ENCODE assay signal across 15 cellular contexts in the genomic region with DNA sequence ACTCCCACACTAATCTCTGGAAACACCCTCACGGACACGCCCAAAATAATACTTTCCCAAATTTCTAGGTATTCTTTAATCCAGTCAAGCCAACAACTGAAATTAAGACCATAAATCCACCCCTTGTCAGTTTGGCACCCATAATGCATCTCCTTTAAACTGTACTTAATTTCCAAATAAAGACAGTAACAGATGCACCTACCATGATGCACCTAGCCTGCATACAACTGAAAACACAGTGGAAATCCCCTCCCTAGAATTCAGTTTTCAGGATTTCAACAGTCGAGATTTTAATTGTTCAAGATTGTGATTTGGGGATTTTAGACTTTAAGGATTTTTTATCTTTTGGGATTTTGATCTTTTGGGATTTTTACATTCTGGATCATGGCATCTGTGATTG. TPM values are rescaled to one million over a fixed set of nuclear protein-coding genes. Genes with fewer than 3 reads are reported as not detected.
DNase-seq lines count a peak whose midpoint lies in the region; ATAC-seq and TF ChIP-seq lines count a peak whose summit lies in the region.
"Had no signal": no experiment of that assay in that cellular context is flagged by ENCODE, and none has a peak within 500 bp of the region (broad histone marks: within the 10 kb centered on the region; RNA-seq: fewer than 3 reads in every experiment).

No MANE protein-coding gene starts in this region.

- TF ChIP-seq CTCF in activated B cell treated with CpG ODN at 0.5 μM for 24 hours (IDR thresholded peaks at IDR 0.05) = no peak

- no peak for ATAC-seq in activated naive CD4-positive, alpha-beta T cell treated with anti-CD3 and anti-CD28 coated beads, Interleukin-2, amount 50 U/mL, for 72 hours
- ATAC-seq in activated B cell treated with CpG ODN at 0.5 μM for 24 hours (ENCODE audit: low read depth) (no peak), memory B cell (ENCODE audit: low read depth) (no peak), HG02884 (IDR thresholded peaks at IDR 0.05; ENCODE audit: unreplicated experiment) (no peak)
- no peak for ATAC-seq in stimulated activated naive CD8-positive, alpha-beta T cell treated with anti-CD3 and anti-CD28 coated beads, Interleukin-15, amount 100 ng/mL, for 72 hours
- ATAC-seq: PC-3 had no signal

- H3K27ac Mint-ChIP-seq in activated naive CD4-positive, alpha-beta T cell treated with anti-CD3 and anti-CD28 coated beads for 36 hours = peak overlapping the region; percentile 9
- H3K27ac Mint-ChIP-seq in activated naive CD4-positive, alpha-beta T cell treated with anti-CD3 and anti-CD28 coated beads, Interleukin-2, amount 50 U/mL, for 72 hours = no peak overlapping the region
- peak overlapping the region; percentile 64 for H3K27ac Mint-ChIP-seq in activated B cell treated with CpG ODN at 0.5 μM for 24 hours
- H3K27ac Mint-ChIP-seq in memory B cell = peak overlapping the region; percentile 76
- no peak overlapping the region for H3K27ac Mint-ChIP-seq in stimulated activated naive CD8-positive, alpha-beta T cell treated with anti-CD3 and anti-CD28 coated beads, Interleukin-15, amount 100 ng/mL, for 72 hours
- H3K27ac Mint-ChIP-seq: CD14-positive monocyte had no signal

- CTCF ChIA-PET in activated naive CD4-positive, alpha-beta T cell treated with anti-CD3 and anti-CD28 coated beads for 36 hours (lab: Charles Lee) = no interaction called here
- CTCF ChIA-PET in activated B cell treated with CpG ODN at 0.5 μM for 24 hours (lab: Charles Lee) = interaction anchor here (1.3 kb wide), 1 partner anchor 18 kb away, joined by 6 read pairs; a partner anchor contains a TSS

- H3K9me3 Mint-ChIP-seq in activated naive CD4-positive, alpha-beta T cell treated with anti-CD3 and anti-CD28 coated beads for 36 hours = peaks cover 7% of the 10 kb centered on the region
- H3K9me3 Mint-ChIP-seq in activated naive CD4-positive, alpha-beta T cell treated with anti-CD3 and anti-CD28 coated beads, Interleukin-2, amount 50 U/mL, for 72 hours = no peaks in the 10 kb centered on the region
- H3K9me3 Mint-ChIP-seq in activated B cell treated with CpG ODN at 0.5 μM for 24 hours = no peaks in the 10 kb centered on the region
- H3K9me3 Mint-ChIP-seq in memory B cell = peaks cover 1% of the 10 kb centered on the region
- H3K9me3 Mint-ChIP-seq in stimulated activated naive CD8-positive, alpha-beta T cell treated with anti-CD3 and anti-CD28 coated beads, Interleukin-15, amount 100 ng/mL, for 72 hours = peaks cover 0 to 8% of the 10 kb centered on the region in 2 donors

- H3K36me3 Mint-ChIP-seq in activated naive CD4-positive, alpha-beta T cell treated with anti-CD3 and anti-CD28 coated beads for 36 hours (ENCODE audit: low read depth) = peaks cover 26% of the 10 kb centered on the region
- peaks cover 0 to 46% of the 10 kb centered on the region in 2 donors for H3K36me3 Mint-ChIP-seq in activated naive CD4-positive, alpha-beta T cell treated with anti-CD3 and anti-CD28 coated beads, Interleukin-2, amount 50 U/mL, for 72 hours
- H3K36me3 Mint-ChIP-seq in activated B cell treated with CpG ODN at 0.5 μM for 24 hours (ENCODE audit: low read depth) (peaks cover 50% of the 10 kb centered on the region), memory B cell (peaks cover 17% of the 10 kb centered on the region)

- no peak for DNase-seq in activated naive CD4-positive, alpha-beta T cell treated with anti-CD3 and anti-CD28 coated beads for 36 hours
- DNase-seq in activated naive CD4-positive, alpha-beta T cell treated with anti-CD3 and anti-CD28 coated beads, Interleukin-2, amount 50 U/mL, for 72 hours (ENCODE audit: low spot score in 2 of 2) = no peak
- DNase-seq in activated B cell treated with CpG ODN at 0.5 μM for 24 hours (no peak), memory B cell (ENCODE audit: low spot score in 2 of 2) (no peak), HuH-7 (ENCODE audit: low spot score) (no peak), activated gamma-delta T cell treated with Interleukin-2 at 50 U/mL for 16 hours (no peak)
- DNase-seq in stimulated activated naive CD8-positive, alpha-beta T cell treated with anti-CD3 and anti-CD28 coated beads, Interleukin-15, amount 100 ng/mL, for 72 hours = no peak
- DNase-seq: KBM-7, NCI-H1436, NCI-H2081, NCI-H510A treated with DMSO at 0.1 percent for 48 hours, NCI-H82, PC-3 had no signal

- POLR2A ChIA-PET in activated B cell treated with CpG ODN at 0.5 μM for 24 hours (lab: Charles Lee) = no interaction called here

- intact Hi-C loops in activated naive CD4-positive, alpha-beta T cell treated with anti-CD3 and anti-CD28 coated beads for 36 hours (cut with micrococcal nuclease) = loop anchor here (1.0 kb wide), 2 partner anchors 8 kb away; no protein-coding TSS in a partner anchor
- intact Hi-C loops in activated B cell treated with CpG ODN at 0.5 μM for 24 hours (cut with micrococcal nuclease) = no loop called here

- peaks cover 51% of the 10 kb centered on the region for H3K4me1 Mint-ChIP-seq in activated naive CD4-positive, alpha-beta T cell treated with anti-CD3 and anti-CD28 coated beads for 36 hours (ENCODE audit: low read depth)
- H3K4me1 Mint-ChIP-seq in activated B cell treated with CpG ODN at 0.5 μM for 24 hours = peaks cover 36% of the 10 kb centered on the region
- peaks cover 16% of the 10 kb centered on the region for H3K4me1 Mint-ChIP-seq in memory B cell
- peaks cover 59% of the 10 kb centered on the region for H3K4me1 Mint-ChIP-seq in stimulated activated naive CD8-positive, alpha-beta T cell treated with anti-CD3 and anti-CD28 coated beads, Interleukin-15, amount 100 ng/mL, for 72 hours
- H3K4me1 Mint-ChIP-seq: CD14-positive monocyte had no signal

- no peak overlapping the region for H3K4me3 Mint-ChIP-seq in activated naive CD4-positive, alpha-beta T cell treated with anti-CD3 and anti-CD28 coated beads for 36 hours
- no peak overlapping the region for H3K4me3 Mint-ChIP-seq in activated B cell treated with CpG ODN at 0.5 μM for 24 hours
- no peak overlapping the region for H3K4me3 Mint-ChIP-seq in memory B cell
- H3K4me3 Mint-ChIP-seq in stimulated activated naive CD8-positive, alpha-beta T cell treated with anti-CD3 and anti-CD28 coated beads, Interleukin-15, amount 100 ng/mL, for 72 hours = peak overlapping the region; percentile 28 to 48
- H3K4me3 Mint-ChIP-seq: CD14-positive monocyte had no signal

- no peaks in the 10 kb centered on the region for H3K27me3 Mint-ChIP-seq in activated naive CD4-positive, alpha-beta T cell treated with anti-CD3 and anti-CD28 coated beads for 36 hours (ENCODE audit: low read depth)
- H3K27me3 Mint-ChIP-seq in activated B cell treated with CpG ODN at 0.5 μM for 24 hours (no peaks in the 10 kb centered on the region), memory B cell (no peaks in the 10 kb centered on the region)
- no peaks in the 10 kb centered on the region for H3K27me3 Mint-ChIP-seq in stimulated activated naive CD8-positive, alpha-beta T cell treated with anti-CD3 and anti-CD28 coated beads, Interleukin-15, amount 100 ng/mL, for 72 hours

RNA-seq across cellular contexts. Expression of a gene that starts 17.1 kb away (rescaled TPM):
- total RNA-seq in activated naive CD4-positive, alpha-beta T cell treated with anti-CD3 and anti-CD28 coated beads for 36 hours = 10 to 100 TPM; 48.9 to 52.8 TPM
- 10 to 100 TPM; 52.0 to 71.9 TPM for total RNA-seq in activated naive CD4-positive, alpha-beta T cell treated with anti-CD3 and anti-CD28 coated beads, Interleukin-2, amount 50 U/mL, for 72 hours
- 67.1 and 68.6 TPM in 2 replicates for total RNA-seq in activated B cell treated with CpG ODN at 0.5 μM for 24 hours

Comparison
In these comparisons a context has a peak if more than half of its experiments do, and no peak if none do; other contexts are left out.
1. H3K27ac Mint-ChIP-seq: peak in activated naive CD4-positive, alpha-beta T cell treated with anti-CD3 and anti-CD28 coated beads for 36 hours (single experiment), activated B cell treated with CpG ODN at 0.5 μM for 24 hours (single experiment) and memory B cell (single experiment); none in activated naive CD4-positive, alpha-beta T cell treated with anti-CD3 and anti-CD28 coated beads, Interleukin-2, amount 50 U/mL, for 72 hours (0 of 2) and stimulated activated naive CD8-positive, alpha-beta T cell treated with anti-CD3 and anti-CD28 coated beads, Interleukin-15, amount 100 ng/mL, for 72 hours (0 of 2).
2. H3K4me3 Mint-ChIP-seq: peak in stimulated activated naive CD8-positive, alpha-beta T cell treated with anti-CD3 and anti-CD28 coated beads, Interleukin-15, amount 100 ng/mL, for 72 hours (2 of 2); none in activated naive CD4-positive, alpha-beta T cell treated with anti-CD3 and anti-CD28 coated beads for 36 hours (single experiment), activated B cell treated with CpG ODN at 0.5 μM for 24 hours (single experiment) and memory B cell (single experiment).